Comparison of ENCODE assay signal across 8 cellular contexts in the genomic region with DNA sequence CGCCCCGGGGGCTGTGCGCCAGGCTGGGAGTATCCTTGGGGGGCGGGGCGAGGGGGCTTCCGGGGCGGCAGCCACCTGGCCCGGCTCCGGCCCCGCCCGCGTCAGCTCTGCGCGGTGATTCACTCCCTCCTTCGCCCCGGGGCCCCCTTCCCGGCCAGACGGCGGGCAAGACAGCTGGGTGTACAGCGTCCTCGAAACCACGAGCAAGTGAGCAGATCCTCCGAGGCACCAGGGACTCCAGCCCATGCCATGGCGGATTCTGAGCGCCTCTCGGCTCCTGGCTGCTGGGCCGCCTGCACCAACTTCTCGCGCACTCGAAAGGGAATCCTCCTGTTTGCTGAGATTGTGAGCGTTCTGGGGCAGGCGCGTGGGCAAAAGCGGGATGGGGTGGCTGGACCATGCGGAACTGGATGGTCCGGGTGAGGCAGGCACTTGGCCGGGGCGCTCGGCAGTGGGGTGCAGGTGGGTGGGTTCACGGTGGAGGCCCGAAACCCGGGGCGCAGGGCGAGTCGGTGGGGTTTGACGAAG. TPM values are rescaled to one million over a fixed set of nuclear protein-coding genes. Genes with fewer than 3 reads are reported as not detected.
A peak's percentile ranks its signal among the peaks of the same experiment; 100 is the strongest.
DNase-seq lines count a peak whose midpoint lies in the region; ATAC-seq and TF ChIP-seq lines count a peak whose summit lies in the region.

A gene with protein sequence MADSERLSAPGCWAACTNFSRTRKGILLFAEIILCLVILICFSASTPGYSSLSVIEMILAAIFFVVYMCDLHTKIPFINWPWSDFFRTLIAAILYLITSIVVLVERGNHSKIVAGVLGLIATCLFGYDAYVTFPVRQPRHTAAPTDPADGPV (plus strand): TSS at position 147 of the 528 bp plus-strand sequence. CDS start 103 bp downstream, at position 250.

- peak; percentile 33 for ATAC-seq in GM21360 (IDR thresholded peaks at IDR 0.05; ENCODE audit: unreplicated experiment)
- peak; percentile 62 to 78 for ATAC-seq in lower lobe of right lung

- peak within 1 kb of the TSS; percentile 66 for H3K4me3 ChIP-seq in lower lobe of right lung

- intact Hi-C loops in lower lobe of right lung (cut with DNase I), result no loop called here

- peaks cover 22% of the 10 kb centered on the region for H3K4me1 ChIP-seq in lower lobe of right lung

- no peak for TF ChIP-seq CTCF in lower lobe of right lung (IDR thresholded peaks at IDR 0.05)

- peak within 1 kb of the TSS; percentile 39 for H3K27ac ChIP-seq in cingulate gyrus (ENCODE audit: low read depth, low read length)
- H3K27ac ChIP-seq in lower lobe of right lung, result peak within 1 kb of the TSS; percentile 84

- DNase-seq in CD1c-positive myeloid dendritic cell (ENCODE audit: extremely low spot score) (peak; percentile 48), M059J (ENCODE audit: low read depth) (peak; percentile 80), lower lobe of right lung (peak; percentile 64), DMS153 treated with DMSO at 0.1 percent for 48 hours (lab: John Stamatoyannopoulos, UW; ENCODE audit: unreplicated experiment) (no peak)
- peak; percentile 74 for DNase-seq in activated CD4-positive, alpha-beta T cell treated with anti-CD3 and anti-CD28 coated beads for 1 hour
- peak; percentile 60 to 66 for DNase-seq in stimulated activated CD8-positive, alpha-beta memory T cell treated with anti-CD3 and anti-CD28 coated beads, Interleukin-2, amount 100 ng/mL, for 1 hour (ENCODE audit: low read depth in 2 of 2)

- H3K36me3 ChIP-seq in lower lobe of right lung, result peaks cover 16% of the 10 kb centered on the region

- no peaks in the 10 kb centered on the region for H3K9me3 ChIP-seq in lower lobe of right lung

- H3K27me3 ChIP-seq in lower lobe of right lung (ENCODE audit: low read depth), result no peaks in the 10 kb centered on the region

RNA-seq across cellular contexts. Expression of the gene that starts here (rescaled TPM):
- total RNA-seq in M059J (2014; rRNA removed; shearing (Covaris generic)), result 147 and 217 TPM in 2 replicates
- total RNA-seq in lower lobe of right lung, result 91.8 TPM
